In genomic region chr7:3916146-3916545, GRCh38 we compare ENCODE assay signal across 16 cellular contexts.
DNase-seq lines count a peak whose midpoint lies in the region; ATAC-seq and TF ChIP-seq lines count a peak whose summit lies in the region.
"Had no signal": no experiment of that assay in that cellular context is flagged by ENCODE, and none has a peak within 500 bp of the region (broad histone marks: within the 10 kb centered on the region; RNA-seq: fewer than 3 reads in every experiment).

No MANE protein-coding gene starts in this region.

- ATAC-seq in GM21528 (IDR thresholded peaks at IDR 0.05; ENCODE audit: low FRiP score, unreplicated experiment) = no peak

- peaks cover 3% of the 10 kb centered on the region for H3K9me3 Mint-ChIP-seq in activated T-cell treated with anti-CD3 and anti-CD28 coated beads, Interleukin-2, amount 50 U/mL, for 24 hours
- H3K9me3 Mint-ChIP-seq: activated CD4-positive, alpha-beta memory T cell treated with anti-CD3 and anti-CD28 coated beads for 36 hours had no signal

- H3K27me3 ChIP-seq in thyroid gland (no peaks in the 10 kb centered on the region), ovary (no peaks in the 10 kb centered on the region)

- no peak overlapping the region for H3K27ac Mint-ChIP-seq in activated T-cell treated with anti-CD3 and anti-CD28 coated beads, Interleukin-2, amount 50 U/mL, for 24 hours
- H3K27ac Mint-ChIP-seq: activated CD4-positive, alpha-beta memory T cell treated with anti-CD3 and anti-CD28 coated beads for 36 hours; activated T-helper 17 cell treated with anti-CD3 and anti-CD28 coated beads, Interleukin-2, amount 50 U/mL, for 72 hours had no signal

- TF ChIP-seq EP300 in ovary (IDR thresholded peaks at IDR 0.05) = no peak

- H3K9me3 ChIP-seq in thyroid gland (no peaks in the 10 kb centered on the region), ovary (no peaks in the 10 kb centered on the region)

- DNase-seq in CD1c-positive myeloid dendritic cell (ENCODE audit: extremely low spot score) = peak; percentile 21
- DNase-seq in LHCN-M2 (ENCODE audit: low read depth) = peak; percentile 39
- DNase-seq in astrocyte of the spinal cord (ENCODE audit: low read depth, low spot score) = peak; percentile 62
- peak; percentile 43 to 74 for DNase-seq in lung microvascular endothelial cell (ENCODE audit: low read depth in 2 of 2)
- no peak for DNase-seq in activated T-cell treated with anti-CD3 and anti-CD28 coated beads, Interleukin-2, amount 50 U/mL, for 24 hours
- DNase-seq in thyroid gland = no peak
- DNase-seq in ovary = no peak
- DNase-seq: activated CD4-positive, alpha-beta memory T cell treated with anti-CD3 and anti-CD28 coated beads for 36 hours; glutamatergic neuron; kidney; NCI-H1930; NK-92 treated with Interleukin-12 subunit alpha and Interleukin-12 subunit beta, amount 100 ng/mL, for 24 hours had no signal

- no peak for TF ChIP-seq POLR2A in thyroid gland (IDR thresholded peaks at IDR 0.05)
- no peak for TF ChIP-seq POLR2A in ovary (IDR thresholded peaks at IDR 0.05)

- H3K4me3 Mint-ChIP-seq in activated T-cell treated with anti-CD3 and anti-CD28 coated beads, Interleukin-2, amount 50 U/mL, for 24 hours = no peak overlapping the region
- H3K4me3 Mint-ChIP-seq: activated CD4-positive, alpha-beta memory T cell treated with anti-CD3 and anti-CD28 coated beads for 36 hours; activated T-helper 17 cell treated with anti-CD3 and anti-CD28 coated beads, Interleukin-2, amount 50 U/mL, for 72 hours had no signal

- peaks cover 13% of the 10 kb centered on the region for H3K4me1 Mint-ChIP-seq in activated T-cell treated with anti-CD3 and anti-CD28 coated beads, Interleukin-2, amount 50 U/mL, for 24 hours (ENCODE audit: low read depth)
- H3K4me1 Mint-ChIP-seq: activated T-helper 17 cell treated with anti-CD3 and anti-CD28 coated beads, Interleukin-2, amount 50 U/mL, for 72 hours had no signal

- peaks cover 13 to 20% of the 10 kb centered on the region in 2 donors for H3K4me1 ChIP-seq in thyroid gland
- H3K4me1 ChIP-seq in ovary (ENCODE audit: insufficient read depth) = no peaks in the 10 kb centered on the region
- H3K4me1 ChIP-seq: parathyroid adenoma had no signal

- 72 to 76% methylated on average over 1 of the region's 1 CpG for WGBS in thyroid gland, 2 donors
- WGBS in ovary, 3 donors = 21 to 39% (median 37%) methylated on average over 1 of the region's 1 CpG

- H3K36me3 Mint-ChIP-seq in activated T-cell treated with anti-CD3 and anti-CD28 coated beads, Interleukin-2, amount 50 U/mL, for 24 hours (ENCODE audit: low read depth) = no peaks in the 10 kb centered on the region
- H3K36me3 Mint-ChIP-seq: activated CD4-positive, alpha-beta memory T cell treated with anti-CD3 and anti-CD28 coated beads for 36 hours had no signal

- H3K27me3 Mint-ChIP-seq in activated T-cell treated with anti-CD3 and anti-CD28 coated beads, Interleukin-2, amount 50 U/mL, for 24 hours = peaks cover 3% of the 10 kb centered on the region

- no peaks in the 10 kb centered on the region for H3K36me3 ChIP-seq in thyroid gland
- H3K36me3 ChIP-seq in ovary = no peaks in the 10 kb centered on the region

- TF ChIP-seq CTCF in astrocyte of the spinal cord (IDR thresholded peaks at IDR 0.05; ENCODE audit: low read depth, low read length) (no peak), thyroid gland (IDR thresholded peaks at IDR 0.05) (no peak), ovary (IDR thresholded peaks at IDR 0.05) (no peak)

- H3K27ac ChIP-seq in thyroid gland (no peak overlapping the region), ovary (no peak overlapping the region)
- H3K27ac ChIP-seq: HL-60, parathyroid adenoma had no signal

- intact Hi-C loops in thyroid gland (cut with DNase I) (no loop called here), ovary (cut with DNase I) (no loop called here)

- in situ Hi-C loops in astrocyte of the spinal cord (cut with HindIII; ENCODE audit: low sequenced_read_pairs) = no loop called here

- H3K4me3 ChIP-seq in astrocyte of the spinal cord (ENCODE audit: low read depth, low read length) (no peak overlapping the region), thyroid gland (replicated peaks in 1 of 3) (no peak overlapping the region), ovary (no peak overlapping the region)

Comparison
In these comparisons a context has a peak if more than half of its experiments do, and no peak if none do; other contexts are left out.
1. DNase-seq: peak in CD1c-positive myeloid dendritic cell (single experiment), LHCN-M2 (single experiment), astrocyte of the spinal cord (single experiment) and lung microvascular endothelial cell (2 of 2); none in activated T-cell treated with anti-CD3 and anti-CD28 coated beads, Interleukin-2, amount 50 U/mL, for 24 hours (single experiment), thyroid gland (0 of 2) and ovary (0 of 5).